Comparison of ENCODE assay signal across 1 cellular context in genomic region chr15:41230345-41230649, GRCh38.
A peak's percentile ranks its signal among the peaks of the same experiment; 100 is the strongest.
TF ChIP-seq lines count a peak whose summit lies in the region.

No MANE protein-coding gene starts in this region.

TF ChIP-seq in K562, 482 proteins besides CTCF, POLR2A, EP300 and RAD21 (continued from another document):
- no peak for TF ChIP-seq STAT6 (CRISPR knock-in tag; IDR thresholded peaks at IDR 0.05)
- no peak for TF ChIP-seq ZNF77 (CRISPR knock-in tag; IDR thresholded peaks at IDR 0.05)
- TF ChIP-seq HMG20A (CRISPR knock-in tag; conservative IDR thresholded peaks at IDR 0.05), result no peak
- no peak for TF ChIP-seq ZNF511 (CRISPR knock-in tag; IDR thresholded peaks at IDR 0.05)
- TF ChIP-seq CREB3L1 (IDR thresholded peaks at IDR 0.05; ENCODE audit: borderline replicate concordance, low read depth), result no peak; the same call in 1 of the 2 replicates
- TF ChIP-seq MBD2 (IDR thresholded peaks at IDR 0.05; ENCODE audit: borderline replicate concordance, low read depth), result no peak
- TF ChIP-seq ZNF655 (CRISPR knock-in tag; IDR thresholded peaks at IDR 0.05), result no peak
- TF ChIP-seq GABPB2 (CRISPR knock-in tag; conservative IDR thresholded peaks at IDR 0.05), result no peak
- no peak for TF ChIP-seq ZNF232 (CRISPR knock-in tag; IDR thresholded peaks at IDR 0.05)
- no peak for TF ChIP-seq E2F6 (IDR thresholded peaks at IDR 0.05; ENCODE audit: borderline replicate concordance in 1 of 2, extremely low read depth in 1 of 2, insufficient read depth in 1 of 2, insufficient read length in 1 of 2, low read depth in 1 of 2, low read length in 1 of 2, poor library complexity in 1 of 2, severe bottlenecking in 1 of 2)
- TF ChIP-seq MXD1 (CRISPR knock-in tag; IDR thresholded peaks at IDR 0.05; ENCODE audit: borderline replicate concordance, poor library complexity, severe bottlenecking), result no peak
- no peak for TF ChIP-seq AFF1 (IDR thresholded peaks at IDR 0.05; ENCODE audit: low read depth in 1 of 2, partially characterized antibody in 2 of 2)
- TF ChIP-seq HINFP (tag; conservative IDR thresholded peaks at IDR 0.05; ENCODE audit: low read depth), result peak; percentile 89; the same call in 1 of the 2 replicates
- no peak for TF ChIP-seq XRCC5 (IDR thresholded peaks at IDR 0.05; ENCODE audit: low read depth, low read length)
- no peak for TF ChIP-seq HIVEP1 (CRISPR knock-in tag; IDR thresholded peaks at IDR 0.05)
- no peak for TF ChIP-seq U2AF1 (optimal IDR thresholded peaks at IDR 0.05; ENCODE audit: low read depth, low read length)
- no peak for TF ChIP-seq MAZ (CRISPR knock-in tag; conservative IDR thresholded peaks at IDR 0.05 in 1 of 2, IDR thresholded peaks at IDR 0.05 in 1 of 2)
- no peak for TF ChIP-seq NCOR1 (IDR thresholded peaks at IDR 0.05)
- TF ChIP-seq ZNF395 (CRISPR knock-in tag; IDR thresholded peaks at IDR 0.05), result no peak
- no peak for TF ChIP-seq USF1 (CRISPR knock-in tag; IDR thresholded peaks at IDR 0.05)
- TF ChIP-seq NR0B1 (IDR thresholded peaks at IDR 0.05; ENCODE audit: partially characterized antibody), result no peak
